ENCODE assay signal across 1 cellular context in the genomic region with DNA sequence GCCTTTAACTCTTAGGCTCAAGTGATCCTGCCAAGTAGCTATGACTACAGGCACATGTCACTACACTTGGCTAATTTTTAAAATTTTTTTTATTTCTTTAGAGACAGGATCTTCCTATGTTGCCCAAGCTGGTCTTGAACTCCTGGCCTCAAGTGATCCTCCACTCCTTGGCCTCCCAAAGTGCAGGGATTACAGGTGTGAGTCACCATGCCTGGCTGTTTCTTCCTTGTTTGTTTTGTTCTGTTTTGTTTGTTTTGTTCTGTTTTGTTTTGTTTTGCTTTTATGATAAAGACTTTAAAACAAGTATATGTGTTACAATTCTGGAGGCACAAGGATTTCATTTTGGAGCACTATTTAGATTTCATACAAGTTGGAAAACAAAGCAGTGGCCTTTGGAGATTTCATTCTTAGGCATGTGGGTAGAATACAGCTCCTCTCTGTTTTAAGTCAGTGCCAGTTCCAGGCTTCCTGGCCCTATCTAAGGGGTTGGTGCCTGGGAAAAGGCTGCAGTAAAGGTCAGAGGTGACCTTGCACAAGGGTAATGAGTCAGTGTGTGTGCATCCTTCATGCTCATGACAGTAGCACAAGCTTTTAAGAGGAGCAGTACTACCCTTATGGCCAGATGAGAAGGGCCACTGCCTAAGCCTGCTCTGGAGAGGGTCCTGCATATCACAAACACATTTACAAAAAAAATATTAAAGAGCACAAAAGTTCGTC.
TF ChIP-seq lines count a peak whose summit lies in the region.

No MANE protein-coding gene starts in this region.

TF ChIP-seq in HepG2, 621 proteins besides CTCF, POLR2A, EP300 and RAD21 (continued from another document):
- TF ChIP-seq, protein P1, sequence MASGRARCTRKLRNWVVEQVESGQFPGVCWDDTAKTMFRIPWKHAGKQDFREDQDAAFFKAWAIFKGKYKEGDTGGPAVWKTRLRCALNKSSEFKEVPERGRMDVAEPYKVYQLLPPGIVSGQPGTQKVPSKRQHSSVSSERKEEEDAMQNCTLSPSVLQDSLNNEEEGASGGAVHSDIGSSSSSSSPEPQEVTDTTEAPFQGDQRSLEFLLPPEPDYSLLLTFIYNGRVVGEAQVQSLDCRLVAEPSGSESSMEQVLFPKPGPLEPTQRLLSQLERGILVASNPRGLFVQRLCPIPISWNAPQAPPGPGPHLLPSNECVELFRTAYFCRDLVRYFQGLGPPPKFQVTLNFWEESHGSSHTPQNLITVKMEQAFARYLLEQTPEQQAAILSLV (CRISPR knock-in tag; IDR thresholded peaks at IDR 0.05; ENCODE audit: borderline replicate concordance), result no peak
- TF ChIP-seq NR2F6 (IDR thresholded peaks at IDR 0.05) (peak; percentile 86), NR2F6 (CRISPR knock-in tag; IDR thresholded peaks at IDR 0.05) (peak; percentile 88), MBD4 (IDR thresholded peaks at IDR 0.05; ENCODE audit: borderline replicate concordance, low read length) (no peak), ARHGAP35 (CRISPR knock-in tag; IDR thresholded peaks at IDR 0.05; ENCODE audit: borderline replicate concordance) (no peak), NFE2L2 (IDR thresholded peaks at IDR 0.05; ENCODE audit: low read length) (no peak), BRCA1 (CRISPR knock-in tag; IDR thresholded peaks at IDR 0.05) (no peak), ISX (CRISPR knock-in tag; conservative IDR thresholded peaks at IDR 0.05) (no peak), NCOR1 (IDR thresholded peaks at IDR 0.05; ENCODE audit: borderline replicate concordance, low read length) (no peak), ZNF660 (CRISPR knock-in tag; IDR thresholded peaks at IDR 0.05; ENCODE audit: borderline replicate concordance, low read depth) (no peak), RFXAP (CRISPR knock-in tag; IDR thresholded peaks at IDR 0.05; ENCODE audit: borderline replicate concordance) (no peak), ZNF350 (CRISPR knock-in tag; IDR thresholded peaks at IDR 0.05; ENCODE audit: borderline replicate concordance, low read depth) (no peak), BORCS8-MEF2B (CRISPR knock-in tag; IDR thresholded peaks at IDR 0.05) (no peak), EED (CRISPR knock-in tag; IDR thresholded peaks at IDR 0.05) (no peak), ZNF10 (CRISPR knock-in tag; IDR thresholded peaks at IDR 0.05; ENCODE audit: borderline replicate concordance, low read depth) (no peak)
- TF ChIP-seq, protein P2, sequence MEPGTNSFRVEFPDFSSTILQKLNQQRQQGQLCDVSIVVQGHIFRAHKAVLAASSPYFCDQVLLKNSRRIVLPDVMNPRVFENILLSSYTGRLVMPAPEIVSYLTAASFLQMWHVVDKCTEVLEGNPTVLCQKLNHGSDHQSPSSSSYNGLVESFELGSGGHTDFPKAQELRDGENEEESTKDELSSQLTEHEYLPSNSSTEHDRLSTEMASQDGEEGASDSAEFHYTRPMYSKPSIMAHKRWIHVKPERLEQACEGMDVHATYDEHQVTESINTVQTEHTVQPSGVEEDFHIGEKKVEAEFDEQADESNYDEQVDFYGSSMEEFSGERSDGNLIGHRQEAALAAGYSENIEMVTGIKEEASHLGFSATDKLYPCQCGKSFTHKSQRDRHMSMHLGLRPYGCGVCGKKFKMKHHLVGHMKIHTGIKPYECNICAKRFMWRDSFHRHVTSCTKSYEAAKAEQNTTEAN (CRISPR knock-in tag; conservative IDR thresholded peaks at IDR 0.05), result no peak
- TF ChIP-seq, protein P3, sequence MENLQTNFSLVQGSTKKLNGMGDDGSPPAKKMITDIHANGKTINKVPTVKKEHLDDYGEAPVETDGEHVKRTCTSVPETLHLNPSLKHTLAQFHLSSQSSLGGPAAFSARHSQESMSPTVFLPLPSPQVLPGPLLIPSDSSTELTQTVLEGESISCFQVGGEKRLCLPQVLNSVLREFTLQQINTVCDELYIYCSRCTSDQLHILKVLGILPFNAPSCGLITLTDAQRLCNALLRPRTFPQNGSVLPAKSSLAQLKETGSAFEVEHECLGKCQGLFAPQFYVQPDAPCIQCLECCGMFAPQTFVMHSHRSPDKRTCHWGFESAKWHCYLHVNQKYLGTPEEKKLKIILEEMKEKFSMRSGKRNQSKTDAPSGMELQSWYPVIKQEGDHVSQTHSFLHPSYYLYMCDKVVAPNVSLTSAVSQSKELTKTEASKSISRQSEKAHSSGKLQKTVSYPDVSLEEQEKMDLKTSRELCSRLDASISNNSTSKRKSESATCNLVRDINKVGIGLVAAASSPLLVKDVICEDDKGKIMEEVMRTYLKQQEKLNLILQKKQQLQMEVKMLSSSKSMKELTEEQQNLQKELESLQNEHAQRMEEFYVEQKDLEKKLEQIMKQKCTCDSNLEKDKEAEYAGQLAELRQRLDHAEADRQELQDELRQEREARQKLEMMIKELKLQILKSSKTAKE (CRISPR knock-in tag; IDR thresholded peaks at IDR 0.05; ENCODE audit: borderline replicate concordance), result no peak
- TF ChIP-seq, protein P4, sequence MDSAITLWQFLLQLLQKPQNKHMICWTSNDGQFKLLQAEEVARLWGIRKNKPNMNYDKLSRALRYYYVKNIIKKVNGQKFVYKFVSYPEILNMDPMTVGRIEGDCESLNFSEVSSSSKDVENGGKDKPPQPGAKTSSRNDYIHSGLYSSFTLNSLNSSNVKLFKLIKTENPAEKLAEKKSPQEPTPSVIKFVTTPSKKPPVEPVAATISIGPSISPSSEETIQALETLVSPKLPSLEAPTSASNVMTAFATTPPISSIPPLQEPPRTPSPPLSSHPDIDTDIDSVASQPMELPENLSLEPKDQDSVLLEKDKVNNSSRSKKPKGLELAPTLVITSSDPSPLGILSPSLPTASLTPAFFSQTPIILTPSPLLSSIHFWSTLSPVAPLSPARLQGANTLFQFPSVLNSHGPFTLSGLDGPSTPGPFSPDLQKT (CRISPR knock-in tag; IDR thresholded peaks at IDR 0.05; ENCODE audit: borderline replicate concordance), result no peak
- TF ChIP-seq, protein P5, sequence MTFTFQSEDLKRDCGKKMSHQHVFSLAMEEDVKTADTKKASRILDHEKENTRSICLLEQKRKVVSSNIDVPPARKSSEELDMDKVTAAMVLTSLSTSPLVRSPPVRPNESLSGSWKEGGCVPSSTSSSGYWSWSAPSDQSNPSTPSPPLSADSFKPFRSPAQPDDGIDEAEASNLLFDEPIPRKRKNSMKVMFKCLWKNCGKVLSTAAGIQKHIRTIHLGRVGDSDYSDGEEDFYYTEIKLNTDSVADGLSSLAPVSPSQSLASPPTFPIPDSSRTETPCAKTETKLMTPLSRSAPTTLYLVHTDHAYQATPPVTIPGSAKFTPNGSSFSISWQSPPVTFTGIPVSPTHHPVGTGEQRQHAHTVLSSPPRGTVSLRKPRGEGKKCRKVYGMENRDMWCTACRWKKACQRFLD (CRISPR knock-in tag; IDR thresholded peaks at IDR 0.05; ENCODE audit: borderline replicate concordance), result no peak
- TF ChIP-seq, protein P6, sequence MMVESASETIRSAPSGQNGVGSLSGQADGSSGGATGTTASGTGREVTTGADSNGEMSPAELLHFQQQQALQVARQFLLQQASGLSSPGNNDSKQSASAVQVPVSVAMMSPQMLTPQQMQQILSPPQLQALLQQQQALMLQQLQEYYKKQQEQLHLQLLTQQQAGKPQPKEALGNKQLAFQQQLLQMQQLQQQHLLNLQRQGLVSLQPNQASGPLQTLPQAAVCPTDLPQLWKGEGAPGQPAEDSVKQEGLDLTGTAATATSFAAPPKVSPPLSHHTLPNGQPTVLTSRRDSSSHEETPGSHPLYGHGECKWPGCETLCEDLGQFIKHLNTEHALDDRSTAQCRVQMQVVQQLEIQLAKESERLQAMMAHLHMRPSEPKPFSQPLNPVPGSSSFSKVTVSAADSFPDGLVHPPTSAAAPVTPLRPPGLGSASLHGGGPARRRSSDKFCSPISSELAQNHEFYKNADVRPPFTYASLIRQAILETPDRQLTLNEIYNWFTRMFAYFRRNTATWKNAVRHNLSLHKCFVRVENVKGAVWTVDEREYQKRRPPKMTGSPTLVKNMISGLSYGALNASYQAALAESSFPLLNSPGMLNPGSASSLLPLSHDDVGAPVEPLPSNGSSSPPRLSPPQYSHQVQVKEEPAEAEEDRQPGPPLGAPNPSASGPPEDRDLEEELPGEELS (CRISPR knock-in tag; IDR thresholded peaks at IDR 0.05), result peak; percentile 42; the same call in 1 of the 2 replicates
- TF ChIP-seq, protein P7, sequence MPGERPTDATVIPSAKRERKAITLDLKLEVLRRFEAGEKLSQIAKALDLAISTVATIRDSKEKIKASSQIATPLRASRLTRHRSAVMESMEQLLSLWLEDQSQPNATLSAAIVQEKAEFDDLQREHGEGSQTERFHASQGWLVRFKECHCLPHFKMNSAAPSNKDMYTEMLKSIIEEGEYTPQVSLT (CRISPR knock-in tag; IDR thresholded peaks at IDR 0.05; ENCODE audit: borderline replicate concordance, low read depth), result no peak
- TF ChIP-seq, protein P8, sequence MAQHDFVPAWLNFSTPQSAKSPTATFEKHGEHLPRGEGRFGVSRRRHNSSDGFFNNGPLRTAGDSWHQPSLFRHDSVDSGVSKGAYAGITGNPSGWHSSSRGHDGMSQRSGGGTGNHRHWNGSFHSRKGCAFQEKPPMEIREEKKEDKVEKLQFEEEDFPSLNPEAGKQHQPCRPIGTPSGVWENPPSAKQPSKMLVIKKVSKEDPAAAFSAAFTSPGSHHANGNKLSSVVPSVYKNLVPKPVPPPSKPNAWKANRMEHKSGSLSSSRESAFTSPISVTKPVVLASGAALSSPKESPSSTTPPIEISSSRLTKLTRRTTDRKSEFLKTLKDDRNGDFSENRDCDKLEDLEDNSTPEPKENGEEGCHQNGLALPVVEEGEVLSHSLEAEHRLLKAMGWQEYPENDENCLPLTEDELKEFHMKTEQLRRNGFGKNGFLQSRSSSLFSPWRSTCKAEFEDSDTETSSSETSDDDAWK (CRISPR knock-in tag; IDR thresholded peaks at IDR 0.05), result no peak
